ENCODE assay signal across 8 cellular contexts in genomic region chr16:1363501-1364041, GRCh38. TPM values are rescaled to one million over a fixed set of nuclear protein-coding genes. Genes with fewer than 3 reads are reported as not detected.
A peak's percentile ranks its signal among the peaks of the same experiment; 100 is the strongest.
DNase-seq lines count a peak whose midpoint lies in the region; ATAC-seq and TF ChIP-seq lines count a peak whose summit lies in the region.

No MANE protein-coding gene starts in this region.

- H3K4me2 ChIP-seq in GM23248 (ENCODE audit: unreplicated experiment) = no peak overlapping the region

- H3K27me3 ChIP-seq in GM23248 (replicated peaks; ENCODE audit: insufficient read depth) = no peaks in the 10 kb centered on the region
- H3K27me3 ChIP-seq in gastrocnemius medialis = no peaks in the 10 kb centered on the region

- H3K9me2 ChIP-seq in GM23248 (ENCODE audit: insufficient read depth) = no peaks in the 10 kb centered on the region

- intact Hi-C loops in head of caudate nucleus (cut with DNase I) (no loop called here), gastrocnemius medialis (cut with DNase I; ENCODE audit: low total_unique reads) (loop anchor here (1.0 kb wide), 2 partner anchors 16 to 50 kb away; no protein-coding TSS in a partner anchor)

- peaks cover 14% of the 10 kb centered on the region for H3K36me3 ChIP-seq in GM23248 (ENCODE audit: low read depth)
- H3K36me3 ChIP-seq in gastrocnemius medialis = peaks cover 3 to 56% of the 10 kb centered on the region in 2 donors

- H3K27ac ChIP-seq in GM23248 (no peak overlapping the region), gastrocnemius medialis (peak overlapping the region in 3 of 4 donors; percentile 3 to 55 (median 25))

- ATAC-seq in gastrocnemius medialis = peak; percentile 65 to 86
- ATAC-seq in HG02588 (IDR thresholded peaks at IDR 0.05; ENCODE audit: unreplicated experiment) = no peak

- no peaks in the 10 kb centered on the region for H3F3A ChIP-seq in GM23248 (ENCODE audit: insufficient read depth)

- no peak for TF ChIP-seq POLR2A in gastrocnemius medialis (IDR thresholded peaks at IDR 0.05)

- H3K79me2 ChIP-seq in GM23248 (ENCODE audit: insufficient read depth) = peaks cover 53% of the 10 kb centered on the region

- DNase-seq in Ammon's horn (ENCODE audit: low spot score) = peak; percentile 56
- DNase-seq in GM23248 = peak; percentile 67
- DNase-seq in RPMI7951 (ENCODE audit: low read depth) = peak; percentile 32
- peak; percentile 90 for DNase-seq in activated effector memory CD4-positive, alpha-beta T cell treated with anti-CD3 and anti-CD28 coated beads, Interleukin-2, amount 50 U/mL, for 16 hours
- peak in 36 of 42 donors; percentile 29 to 76 (median 53) for DNase-seq in head of caudate nucleus
- peak; percentile 25 to 68 for DNase-seq in gastrocnemius medialis
- no peak for DNase-seq in NCI-H1048 (lab: John Stamatoyannopoulos, UW)

- H3K4me3 ChIP-seq in GM23248 (no peak overlapping the region), gastrocnemius medialis (no peak overlapping the region)

- in situ Hi-C loops in GM23248 (cut with MboI) = no loop called here
- in situ Hi-C loops in gastrocnemius medialis (cut with MboI; ENCODE audit: low sequenced_read_pairs in 4 of 4) = loop anchor here in 1 of 4 donors (10.0 kb wide), 1 partner anchor 51 kb away; the partner anchor contains the start of gene UNKL

- no peak overlapping the region for H2AFZ ChIP-seq in GM23248

- H3K4me1 ChIP-seq in GM23248 (ENCODE audit: insufficient read depth) = no peaks in the 10 kb centered on the region
- no peaks in the 10 kb centered on the region for H3K4me1 ChIP-seq in gastrocnemius medialis

- peak; percentile 66 to 84 (median 82) for TF ChIP-seq CTCF in gastrocnemius medialis (IDR thresholded peaks at IDR 0.05 in 4 of 5, conservative IDR thresholded peaks at IDR 0.05 in 1 of 5)

- H3K9me3 ChIP-seq in GM23248 (ENCODE audit: low read depth) = no peaks in the 10 kb centered on the region
- no peaks in the 10 kb centered on the region for H3K9me3 ChIP-seq in gastrocnemius medialis

- 67 to 71% methylated on average over 18 of the region's 18 CpGs for WGBS in GM23248 (ENCODE audit: low coverage in 1 of 2, low lambda C conversion rate in 2 of 2, missing lambda C conversion rate in 2 of 2), 2 experiments

- no peak overlapping the region for H3K9ac ChIP-seq in GM23248

- H4K20me1 ChIP-seq in GM23248 (ENCODE audit: insufficient read depth) = no peaks in the 10 kb centered on the region

RNA-seq across cellular contexts. Expression of gene GNPTG, which starts 11.8 kb away (rescaled TPM):
- total RNA-seq in GM23248 (2014; rRNA removed; shearing (Covaris generic)) = 52.4 and 85.8 TPM in 2 replicates
- 99.9 and 109 TPM in 2 replicates for polyA plus RNA-seq in GM23248 (2016; fragmentation: Nextera tagmentation; extraction: Ambion mirVana)
- total RNA-seq in RPMI7951 (2014; rRNA removed; shearing (Covaris generic)) = 27.8 and 42.1 TPM in 2 replicates
- 10 to 100 TPM; 20.6 to 37.5 (median 30.2) TPM for total RNA-seq in gastrocnemius medialis

RNA-seq across cellular contexts. Expression of gene TSR3, which starts 11.9 kb away (rescaled TPM):
- total RNA-seq in GM23248 (2014; rRNA removed; shearing (Covaris generic)) = 88.0 and 110 TPM in 2 replicates
- 105 and 106 TPM in 2 replicates for polyA plus RNA-seq in GM23248 (2016; fragmentation: Nextera tagmentation; extraction: Ambion mirVana)
- 50.0 and 65.5 TPM in 2 replicates for total RNA-seq in RPMI7951 (2014; rRNA removed; shearing (Covaris generic))
- 100 to 1,000 TPM in 1 of 4 donors, 10 to 100 TPM in 3; 63.3 to 103 (median 72.4) TPM for total RNA-seq in gastrocnemius medialis

RNA-seq across cellular contexts. Expression of gene BAIAP3, which starts 30.1 kb away (rescaled TPM):
- 0.13 and 0.86 TPM in 2 replicates for total RNA-seq in GM23248 (2014; rRNA removed; shearing (Covaris generic))
- 0.23 and 0.24 TPM in 2 replicates for polyA plus RNA-seq in GM23248 (2016; fragmentation: Nextera tagmentation; extraction: Ambion mirVana)
- total RNA-seq in RPMI7951 (2014; rRNA removed; shearing (Covaris generic)) = 1.2 and 2.4 TPM in 2 replicates
- total RNA-seq in gastrocnemius medialis = 1 to 10 TPM in 3 of 4 donors, under 1 TPM in 1; 0.05 to 4.4 (median 2.5) TPM

RNA-seq across cellular contexts. Expression of gene UNKL, which starts 50.9 kb away (rescaled TPM):
- 13.0 and 15.3 TPM in 2 replicates for total RNA-seq in GM23248 (2014; rRNA removed; shearing (Covaris generic))
- 6.1 and 8.2 TPM in 2 replicates for polyA plus RNA-seq in GM23248 (2016; fragmentation: Nextera tagmentation; extraction: Ambion mirVana)
- total RNA-seq in RPMI7951 (2014; rRNA removed; shearing (Covaris generic)) = 4.8 and 8.8 TPM in 2 replicates
- 10 to 100 TPM; 31.8 to 38.8 (median 35.8) TPM for total RNA-seq in gastrocnemius medialis

RNA-seq across cellular contexts. Expression of gene UBE2I, which starts 54.1 kb away (rescaled TPM):
- total RNA-seq in GM23248 (2014; rRNA removed; shearing (Covaris generic)) = 46.5 and 77.7 TPM in 2 replicates
- polyA plus RNA-seq in GM23248 (2016; fragmentation: Nextera tagmentation; extraction: Ambion mirVana) = 133 and 134 TPM in 2 replicates
- total RNA-seq in RPMI7951 (2014; rRNA removed; shearing (Covaris generic)) = 50.4 and 53.6 TPM in 2 replicates
- total RNA-seq in gastrocnemius medialis = 10 to 100 TPM; 28.9 to 80.4 (median 41.7) TPM
